ENCODE assay signal across 13 cellular contexts in the genomic region with DNA sequence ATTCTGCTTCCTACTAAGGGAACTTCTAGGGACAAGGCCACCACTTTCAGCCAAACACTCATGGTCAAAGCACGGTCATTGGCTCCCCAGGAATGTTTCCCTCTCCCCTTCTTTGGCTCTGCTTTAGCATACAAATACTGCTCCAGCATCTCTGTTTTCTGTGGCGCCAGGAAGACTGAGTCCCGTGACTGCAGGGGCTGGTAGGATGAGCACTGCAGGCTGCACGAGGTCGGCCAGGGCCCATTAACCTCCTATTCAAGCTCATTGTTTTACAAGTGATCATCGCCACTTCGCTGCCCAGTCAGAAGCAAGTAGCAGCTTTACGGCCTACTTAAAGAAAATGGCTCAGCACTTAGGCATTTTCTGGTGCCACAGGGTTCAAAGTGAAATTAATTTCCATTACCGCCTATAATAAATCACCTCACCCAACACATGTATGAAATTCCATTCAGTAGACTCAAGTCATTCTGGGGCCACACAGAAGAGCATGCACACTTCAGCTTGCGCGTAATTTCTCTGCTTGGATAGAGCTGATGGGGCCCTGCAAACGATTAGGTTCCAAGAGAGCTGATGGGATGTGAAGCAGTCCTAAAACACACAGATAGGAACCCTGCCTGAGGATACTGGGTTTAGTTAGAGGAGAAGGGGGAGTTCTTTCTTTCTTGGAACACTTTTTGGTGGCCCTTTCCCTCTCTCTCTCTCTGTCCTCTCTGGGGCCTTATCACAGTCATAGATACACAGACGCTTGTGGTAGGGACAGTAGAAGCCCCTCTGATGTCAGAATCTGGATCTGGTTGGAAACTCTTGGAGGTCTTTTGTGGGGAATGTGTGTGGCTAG.
DNase-seq lines count a peak whose midpoint lies in the region; ATAC-seq and TF ChIP-seq lines count a peak whose summit lies in the region.
"Had no signal": no experiment of that assay in that cellular context is flagged by ENCODE, and none has a peak within 500 bp of the region (broad histone marks: within the 10 kb centered on the region; RNA-seq: fewer than 3 reads in every experiment).

No MANE protein-coding gene starts in this region.

- H3K27ac ChIP-seq in Karpas-422 (ENCODE audit: low read length) = no peak overlapping the region
- H3K27ac ChIP-seq: coronary artery, left ventricle myocardium inferior had no signal

- H3K4me1 ChIP-seq in Karpas-422 (ENCODE audit: low read length) = no peaks in the 10 kb centered on the region
- peaks cover 13% of the 10 kb centered on the region for H3K4me1 ChIP-seq in neuron (ENCODE audit: insufficient read depth, low read length)
- H3K4me1 ChIP-seq: left ventricle myocardium inferior had no signal

- no peak overlapping the region for H2AFZ ChIP-seq in Karpas-422 (ENCODE audit: low read length)
- H2AFZ ChIP-seq in neuron (ENCODE audit: low read depth, low read length) = peak overlapping the region; percentile 48

- TF ChIP-seq CTCF in chondrocyte (IDR thresholded peaks at IDR 0.05) = no peak

- peak overlapping the region; percentile 23 for H3K4me3 Mint-ChIP-seq in chondrocyte (ENCODE audit: unreplicated experiment)
- H3K4me3 Mint-ChIP-seq: stimulated activated naive CD8-positive, alpha-beta T cell treated with anti-CD3 and anti-CD28 coated beads, Interleukin-15, Interleukin-2, amounts not matched to agents 100 ng/mL and 50 ng/mL, for 24 hours had no signal

- DNase-seq in DMS79 (lab: John Stamatoyannopoulos, UW) (peak; percentile 5), Karpas-422 (peak; percentile 9), chondrocyte (ENCODE audit: low spot score) (no peak), cerebellar nuclear complex (lab: John Stamatoyannopoulos, UW) (no peak), epidermal melanocyte (ENCODE audit: insufficient read length, low spot score) (no peak), NCI-H446 (lab: John Stamatoyannopoulos, UW) (no peak)
- DNase-seq: DMS53, left ventricle myocardium inferior, NCI-H1105 treated with DMSO at 0.1 percent for 48 hours had no signal

- H3K27me3 ChIP-seq in Karpas-422 (ENCODE audit: low read length) (no peaks in the 10 kb centered on the region), neuron (ENCODE audit: insufficient read depth, low read length) (no peaks in the 10 kb centered on the region)

- no peak overlapping the region for H3K9ac ChIP-seq in Karpas-422 (ENCODE audit: low read length)

- H4K20me1 ChIP-seq in Karpas-422 (ENCODE audit: insufficient read depth, low read depth, low read length) = no peaks in the 10 kb centered on the region

- peaks cover 23% of the 10 kb centered on the region for H3K4me1 Mint-ChIP-seq in chondrocyte (ENCODE audit: low read depth)

- peak overlapping the region; percentile 97 for H3K27ac Mint-ChIP-seq in chondrocyte (ENCODE audit: unreplicated experiment)
- H3K27ac Mint-ChIP-seq: stimulated activated naive CD8-positive, alpha-beta T cell treated with anti-CD3 and anti-CD28 coated beads, Interleukin-15, Interleukin-2, amounts not matched to agents 100 ng/mL and 50 ng/mL, for 24 hours had no signal

- no peaks in the 10 kb centered on the region for H3K9me3 ChIP-seq in Karpas-422 (ENCODE audit: low read length)
- H3K9me3 ChIP-seq in neuron (ENCODE audit: low read length) = no peaks in the 10 kb centered on the region

- no peak overlapping the region for H3K4me3 ChIP-seq in Karpas-422 (ENCODE audit: low read length)
- no peak overlapping the region for H3K4me3 ChIP-seq in neuron (ENCODE audit: low read length)
- H3K4me3 ChIP-seq: coronary artery, left ventricle myocardium inferior had no signal

- H3K79me2 ChIP-seq in Karpas-422 (ENCODE audit: low read length) = no peaks in the 10 kb centered on the region

- H3K4me2 ChIP-seq in Karpas-422 (ENCODE audit: low read depth, low read length, poor library complexity, severe bottlenecking) = no peak overlapping the region

- H3K27me3 Mint-ChIP-seq in chondrocyte (ENCODE audit: low read depth) = no peaks in the 10 kb centered on the region
- H3K27me3 Mint-ChIP-seq: stimulated activated naive CD8-positive, alpha-beta T cell treated with anti-CD3 and anti-CD28 coated beads, Interleukin-15, Interleukin-2, amounts not matched to agents 100 ng/mL and 50 ng/mL, for 24 hours had no signal

- H3K36me3 ChIP-seq in Karpas-422 (ENCODE audit: insufficient read depth, low read length) (no peaks in the 10 kb centered on the region), neuron (ENCODE audit: insufficient read depth, low read length) (no peaks in the 10 kb centered on the region)
- H3K36me3 ChIP-seq: left ventricle myocardium inferior had no signal

- peaks cover 7% of the 10 kb centered on the region for H3K9me3 Mint-ChIP-seq in chondrocyte (ENCODE audit: low read depth)
- H3K9me3 Mint-ChIP-seq: stimulated activated naive CD8-positive, alpha-beta T cell treated with anti-CD3 and anti-CD28 coated beads, Interleukin-15, Interleukin-2, amounts not matched to agents 100 ng/mL and 50 ng/mL, for 24 hours had no signal

- peaks cover 2% of the 10 kb centered on the region for H3K36me3 Mint-ChIP-seq in chondrocyte (ENCODE audit: low read depth)

- H3K9me2 ChIP-seq in Karpas-422 (replicated peaks; ENCODE audit: insufficient read depth, low read length) = 0 out of 2 replicates have a peak, but pooled peaks cover 4% of the 10 kb centered on the region

- ATAC-seq in GM18868 (IDR thresholded peaks at IDR 0.05; ENCODE audit: unreplicated experiment) = no peak

Comparison
In these comparisons a context has a peak if more than half of its experiments do, and no peak if none do; other contexts are left out.
1. DNase-seq: peak in DMS79 (single experiment) and Karpas-422 (single experiment); none in chondrocyte (single experiment), cerebellar nuclear complex (0 of 2), epidermal melanocyte (single experiment) and NCI-H446 (0 of 2).